23 cellular contexts compared by ENCODE assay signal in the genomic region with DNA sequence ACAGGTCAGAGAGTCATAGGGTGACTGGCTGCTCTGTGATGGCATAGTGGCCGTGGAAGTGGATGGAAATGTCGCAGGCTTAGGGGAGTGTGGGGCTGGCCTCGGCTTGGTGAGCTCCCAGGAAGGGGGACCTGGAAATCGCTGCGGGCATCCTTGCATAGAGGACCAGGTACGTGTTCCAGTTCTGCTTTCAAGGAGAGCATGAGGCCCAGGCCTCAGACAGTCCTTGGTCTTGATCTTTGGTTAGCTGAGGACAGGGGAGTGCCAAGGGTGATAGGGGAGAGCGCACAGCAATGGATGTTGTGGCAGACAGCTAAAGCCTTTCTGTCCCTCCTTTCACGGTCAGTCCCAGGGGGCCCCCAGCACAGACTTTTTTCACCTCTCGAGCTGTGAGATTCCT.
DNase-seq lines count a peak whose midpoint lies in the region; ATAC-seq and TF ChIP-seq lines count a peak whose summit lies in the region.
"Had no signal": no experiment of that assay in that cellular context is flagged by ENCODE, and none has a peak within 500 bp of the region (broad histone marks: within the 10 kb centered on the region; RNA-seq: fewer than 3 reads in every experiment).

No MANE protein-coding gene starts in this region.

- no peak overlapping the region for H2AFZ ChIP-seq in osteoblast (ENCODE audit: low read length)
- H2AFZ ChIP-seq: GM23338 had no signal

- in situ Hi-C loops in GM13976 (cut with MboI; ENCODE audit: low sequenced_read_pairs, unreplicated experiment) = no loop called here

- ATAC-seq in thoracic aorta (ENCODE audit: insufficient number of reproducible peaks, low FRiP score, low read depth) (no peak), left lung (no peak), GM21381 (IDR thresholded peaks at IDR 0.05; ENCODE audit: unreplicated experiment) (no peak)
- ATAC-seq: GM23338, K562 had no signal

- H3K27me3 ChIP-seq in osteoblast (ENCODE audit: insufficient read depth, low read length) = no peaks in the 10 kb centered on the region
- no peaks in the 10 kb centered on the region for H3K27me3 ChIP-seq in thoracic aorta (replicated peaks; ENCODE audit: insufficient read depth)
- no peaks in the 10 kb centered on the region for H3K27me3 ChIP-seq in left lung
- H3K27me3 ChIP-seq: BE2C, MG63 had no signal

- H3K36me3 ChIP-seq in osteoblast (ENCODE audit: insufficient read depth, low read length) = peaks cover 83% of the 10 kb centered on the region
- H3K36me3 ChIP-seq in thoracic aorta = peaks cover 100% of the 10 kb centered on the region
- H3K36me3 ChIP-seq in left lung = peaks cover 0 to 100% of the 10 kb centered on the region in 2 donors
- H3K36me3 ChIP-seq: HAP-1, MG63 had no signal

- H3K4me1 ChIP-seq in osteoblast (ENCODE audit: insufficient read depth, low read length) (no peaks in the 10 kb centered on the region), thoracic aorta (ENCODE audit: control insufficient read depth in 1 of 2, low read depth in 2 of 2) (no peaks in the 10 kb centered on the region), left lung (no peaks in the 10 kb centered on the region)
- H3K4me1 ChIP-seq: BE2C, HAP-1 had no signal

- H3K79me2 ChIP-seq in osteoblast (ENCODE audit: insufficient read depth, low read length) = no peaks in the 10 kb centered on the region

- DNase-seq in GM13976 (ENCODE audit: low spot score) = peak; percentile 6
- DNase-seq in coronary artery (ENCODE audit: low spot score) = no peak
- peak; percentile 65 for DNase-seq in osteoblast (ENCODE audit: insufficient read length, low spot score, missing footprints)
- DNase-seq in thoracic aorta (ENCODE audit: low spot score) = no peak
- DNase-seq in stimulated activated CD4-positive, alpha-beta T cell treated with anti-CD3 and anti-CD28 coated beads, Interleukin-12 subunit alpha, Interleukin-12 subunit beta, amount 100 ng/mL, for 4 hours = no peak
- no peak for DNase-seq in left lung
- DNase-seq: BE2C; CD4-positive, alpha-beta T cell; COR-L47; DND-41; MG63; NCI-H1417; NCI-H1694 treated with DMSO at 0.1 percent for 48 hours; NCI-H2081 treated with DMSO at 0.1 percent for 48 hours; NCI-H2171 treated with DMSO at 0.1 percent for 48 hours; NCI-H526; RPMI8226; SHP77 treated with DMSO at 0.1 percent for 48 hours had no signal

- TF ChIP-seq CTCF in GM13976 (IDR thresholded peaks at IDR 0.05; ENCODE audit: borderline replicate concordance, control extremely low read depth, extremely low read depth, insufficient read depth, missing control alignments) = no peak
- TF ChIP-seq CTCF in coronary artery (IDR thresholded peaks at IDR 0.05) = no peak
- no peak for TF ChIP-seq CTCF in osteoblast (IDR thresholded peaks at IDR 0.05; ENCODE audit: extremely low read depth, low read depth, low read length)
- TF ChIP-seq CTCF in thoracic aorta (IDR thresholded peaks at IDR 0.05) = no peak
- TF ChIP-seq CTCF in left lung (IDR thresholded peaks at IDR 0.05) = no peak

- H3K4me2 ChIP-seq in osteoblast (ENCODE audit: insufficient read depth, low read length) = no peak overlapping the region
- H3K4me2 ChIP-seq: GM23338 had no signal

- no peaks in the 10 kb centered on the region for H4K20me1 ChIP-seq in osteoblast (ENCODE audit: insufficient read depth, low read length)

- intact Hi-C loops in left lung (cut with DNase I) = no loop called here

- H3K9me3 ChIP-seq in osteoblast (ENCODE audit: low read depth, low read length) = peaks cover 96% of the 10 kb centered on the region
- peaks cover 100% of the 10 kb centered on the region for H3K9me3 ChIP-seq in thoracic aorta
- H3K9me3 ChIP-seq in left lung = peaks cover 19 to 100% of the 10 kb centered on the region in 2 donors

- H3K4me3 ChIP-seq in coronary artery (peak overlapping the region; percentile 35), osteoblast (ENCODE audit: insufficient read depth, low read length) (no peak overlapping the region), thoracic aorta (peak overlapping the region; percentile 19), left lung (no peak overlapping the region)
- H3K4me3 ChIP-seq: GM23338, HAP-1, K562, MG63, SK-N-MC had no signal

- H3K27ac ChIP-seq in coronary artery (no peak overlapping the region), osteoblast (ENCODE audit: low read depth, low read length) (no peak overlapping the region), thoracic aorta (no peak overlapping the region), left lung (no peak overlapping the region)
- H3K27ac ChIP-seq: SK-N-MC had no signal

Comparison
In these comparisons a context has a peak if more than half of its experiments do, and no peak if none do; other contexts are left out.
1. DNase-seq: peak in GM13976 (single experiment) and osteoblast (single experiment); none in coronary artery (single experiment), thoracic aorta (single experiment), stimulated activated CD4-positive, alpha-beta T cell treated with anti-CD3 and anti-CD28 coated beads, Interleukin-12 subunit alpha, Interleukin-12 subunit beta, amount 100 ng/mL, for 4 hours (single experiment) and left lung (0 of 2).
2. H3K4me3 ChIP-seq: peak in coronary artery (single experiment) and thoracic aorta (single experiment); none in osteoblast (single experiment) and left lung (0 of 2).